In the genomic region with DNA sequence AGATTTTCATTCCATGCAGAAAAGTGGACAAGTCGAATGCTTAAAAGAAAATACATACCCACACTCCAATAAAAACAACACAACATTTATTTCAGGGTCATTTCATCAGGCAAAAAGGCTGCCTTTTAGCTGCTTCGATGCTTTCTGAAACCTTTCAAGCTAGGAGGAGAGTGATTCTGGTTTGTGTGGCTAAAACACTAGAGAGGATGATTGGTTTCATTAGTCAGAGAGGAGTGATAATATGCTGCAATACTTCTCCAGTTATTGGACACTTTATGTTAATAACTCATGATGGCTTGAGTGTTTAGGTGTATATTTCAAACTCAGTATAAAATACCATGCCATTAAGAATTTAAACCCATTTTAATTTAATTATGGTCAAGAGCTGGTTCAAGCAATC, we compare ENCODE assay signal across 23 cellular contexts.
"Had no signal": no experiment of that assay in that cellular context is flagged by ENCODE, and none has a peak within 500 bp of the region (broad histone marks: within the 10 kb centered on the region; RNA-seq: fewer than 3 reads in every experiment).

No MANE protein-coding gene starts in this region.

- H3K9me3 Mint-ChIP-seq: activated CD4-positive, alpha-beta memory T cell treated with anti-CD3 and anti-CD28 coated beads, Interleukin-2, amount 10 ng/mL, durations not matched to agents 7 days and 5 days; activated CD4-positive, alpha-beta T cell treated with anti-CD3 and anti-CD28 coated beads, Interleukin-2, amount 10 ng/mL, durations not matched to agents 24 days and 14 days; activated naive CD4-positive, alpha-beta T cell treated with anti-CD3 and anti-CD28 coated beads, Interleukin-2, amount 10 ng/mL, durations not matched to agents 7 days and 5 days; neural crest cell; stimulated activated naive B cell treated with anti-CD40 and anti-IgM and Interleukin-4, amounts not matched to agents 10 μg/mL and 1 μg/mL and 100 μg/mL, for 72 hours; T-helper 2 cell treated with Interferon-gamma antibody and Interleukin-4, amounts not matched to agents 5 μg/mL and 100 μg/mL, for 36 hours had no signal

- H3K4me3 Mint-ChIP-seq: activated CD4-positive, alpha-beta memory T cell treated with anti-CD3 and anti-CD28 coated beads, Interleukin-2, amount 10 ng/mL, durations not matched to agents 7 days and 5 days; activated CD4-positive, alpha-beta T cell treated with anti-CD3 and anti-CD28 coated beads, Interleukin-2, amount 10 ng/mL, durations not matched to agents 24 days and 14 days; activated CD8-positive, alpha-beta memory T cell treated with anti-CD3 and anti-CD28 coated beads, Interleukin-2, amount 10 ng/mL, durations not matched to agents 7 days and 5 days; activated naive CD4-positive, alpha-beta T cell treated with anti-CD3 and anti-CD28 coated beads, Interleukin-2, amount 10 ng/mL, durations not matched to agents 7 days and 5 days; effector memory CD8-positive, alpha-beta T cell; naive thymus-derived CD4-positive, alpha-beta T cell; neural crest cell; stimulated activated naive B cell treated with anti-CD40 and anti-IgM and Interleukin-4, amounts not matched to agents 10 μg/mL and 1 μg/mL and 100 μg/mL, for 72 hours; T-helper 2 cell treated with Interferon-gamma antibody and Interleukin-4, amounts not matched to agents 5 μg/mL and 100 μg/mL, for 36 hours had no signal

- H3K27me3 Mint-ChIP-seq: activated CD4-positive, alpha-beta memory T cell treated with anti-CD3 and anti-CD28 coated beads, Interleukin-2, amount 10 ng/mL, durations not matched to agents 7 days and 5 days; activated CD4-positive, alpha-beta T cell treated with anti-CD3 and anti-CD28 coated beads, Interleukin-2, amount 10 ng/mL, durations not matched to agents 24 days and 14 days; activated CD8-positive, alpha-beta memory T cell treated with anti-CD3 and anti-CD28 coated beads, Interleukin-2, amount 10 ng/mL, durations not matched to agents 7 days and 5 days; activated naive CD4-positive, alpha-beta T cell treated with anti-CD3 and anti-CD28 coated beads, Interleukin-2, amount 10 ng/mL, durations not matched to agents 7 days and 5 days; effector memory CD8-positive, alpha-beta T cell; stimulated activated naive B cell treated with anti-CD40 and anti-IgM and Interleukin-4, amounts not matched to agents 10 μg/mL and 1 μg/mL and 100 μg/mL, for 72 hours had no signal

- DNase-seq: activated CD4-positive, alpha-beta memory T cell treated with anti-CD3 and anti-CD28 coated beads, Interleukin-2, amount 10 ng/mL, durations not matched to agents 7 days and 5 days; activated CD4-positive, alpha-beta T cell treated with anti-CD3 and anti-CD28 coated beads, Interleukin-2, amount 10 ng/mL, durations not matched to agents 24 days and 14 days; activated CD8-positive, alpha-beta memory T cell treated with anti-CD3 and anti-CD28 coated beads, Interleukin-2, amount 10 ng/mL, durations not matched to agents 7 days and 5 days; activated effector memory CD4-positive, alpha-beta T cell treated with anti-CD3 and anti-CD28 coated beads, Interleukin-2, amount 50 U/mL, for 16 hours; activated naive CD4-positive, alpha-beta T cell treated with anti-CD3 and anti-CD28 coated beads, Interleukin-2, amount 10 ng/mL, durations not matched to agents 7 days and 5 days; activated T-cell treated with anti-CD3 and anti-CD28 coated beads for 4 hours; central memory CD4-positive, alpha-beta T cell; dorsolateral prefrontal cortex; effector memory CD8-positive, alpha-beta T cell; left lung; naive thymus-derived CD4-positive, alpha-beta T cell; occipital lobe; posterior cingulate gyrus; stimulated activated CD4-positive, alpha-beta T cell treated with anti-CD3 and anti-CD28 coated beads, Interleukin-15, amount 100 ng/mL, for 24 hours; stimulated activated CD8-positive, alpha-beta memory T cell treated with anti-CD3 and anti-CD28 coated beads, Interleukin-4, amount 100 ng/mL, for 48 hours; stimulated activated naive B cell treated with anti-CD40 and anti-IgM and Interleukin-4, amounts not matched to agents 10 μg/mL and 1 μg/mL and 100 μg/mL, for 72 hours; testis; trophoblast cell had no signal

- H3K4me1 ChIP-seq: left lung, testis, vagina had no signal

- H3K9me3 ChIP-seq: left lung, testis, vagina had no signal

- H3K27ac ChIP-seq: dorsolateral prefrontal cortex, left lung, testis, vagina, VCaP had no signal

- H3K27ac Mint-ChIP-seq: activated CD4-positive, alpha-beta memory T cell treated with anti-CD3 and anti-CD28 coated beads, Interleukin-2, amount 10 ng/mL, durations not matched to agents 7 days and 5 days; activated CD4-positive, alpha-beta T cell treated with anti-CD3 and anti-CD28 coated beads, Interleukin-2, amount 10 ng/mL, durations not matched to agents 24 days and 14 days; activated CD8-positive, alpha-beta memory T cell treated with anti-CD3 and anti-CD28 coated beads, Interleukin-2, amount 10 ng/mL, durations not matched to agents 7 days and 5 days; activated naive CD4-positive, alpha-beta T cell treated with anti-CD3 and anti-CD28 coated beads, Interleukin-2, amount 10 ng/mL, durations not matched to agents 7 days and 5 days; effector memory CD8-positive, alpha-beta T cell; naive thymus-derived CD4-positive, alpha-beta T cell; stimulated activated naive B cell treated with anti-CD40 and anti-IgM and Interleukin-4, amounts not matched to agents 10 μg/mL and 1 μg/mL and 100 μg/mL, for 72 hours; T-helper 2 cell treated with Interferon-gamma antibody and Interleukin-4, amounts not matched to agents 5 μg/mL and 100 μg/mL, for 36 hours had no signal

- H3K27me3 ChIP-seq: dorsolateral prefrontal cortex, left lung, testis, vagina had no signal

- H3K36me3 ChIP-seq: left lung, vagina had no signal

- H3K36me3 Mint-ChIP-seq: activated CD8-positive, alpha-beta memory T cell treated with anti-CD3 and anti-CD28 coated beads, Interleukin-2, amount 10 ng/mL, durations not matched to agents 7 days and 5 days; activated naive CD4-positive, alpha-beta T cell treated with anti-CD3 and anti-CD28 coated beads, Interleukin-2, amount 10 ng/mL, durations not matched to agents 7 days and 5 days; naive thymus-derived CD4-positive, alpha-beta T cell; stimulated activated naive B cell treated with anti-CD40 and anti-IgM and Interleukin-4, amounts not matched to agents 10 μg/mL and 1 μg/mL and 100 μg/mL, for 72 hours had no signal

- H3K4me3 ChIP-seq: dorsolateral prefrontal cortex, left lung, smooth muscle cell, testis, vagina had no signal

- H3K4me1 Mint-ChIP-seq: activated CD4-positive, alpha-beta memory T cell treated with anti-CD3 and anti-CD28 coated beads, Interleukin-2, amount 10 ng/mL, durations not matched to agents 7 days and 5 days; activated CD4-positive, alpha-beta T cell treated with anti-CD3 and anti-CD28 coated beads, Interleukin-2, amount 10 ng/mL, durations not matched to agents 24 days and 14 days; activated CD8-positive, alpha-beta memory T cell treated with anti-CD3 and anti-CD28 coated beads, Interleukin-2, amount 10 ng/mL, durations not matched to agents 7 days and 5 days; activated naive CD4-positive, alpha-beta T cell treated with anti-CD3 and anti-CD28 coated beads, Interleukin-2, amount 10 ng/mL, durations not matched to agents 7 days and 5 days; naive thymus-derived CD4-positive, alpha-beta T cell; neural crest cell; stimulated activated naive B cell treated with anti-CD40 and anti-IgM and Interleukin-4, amounts not matched to agents 10 μg/mL and 1 μg/mL and 100 μg/mL, for 72 hours had no signal

- H3K4me2 ChIP-seq: smooth muscle cell had no signal
